Comparison of ENCODE assay signal across 8 cellular contexts in genomic region chr2:89959729-89960378, GRCh38.
A peak's percentile ranks its signal among the peaks of the same experiment; 100 is the strongest.
DNase-seq lines count a peak whose midpoint lies in the region; ATAC-seq, FAIRE-seq and TF ChIP-seq lines count a peak whose summit lies in the region.
"Not testable (repeated sequence)": the region's sequence is repeated elsewhere in the genome, so short reads cannot be mapped to it uniquely, and the experiment has no call there.

No MANE protein-coding gene starts in this region.

- H3K27me3 Mint-ChIP-seq in activated B cell treated with CpG ODN at 0.5 μM for 24 hours; naive B cell; stimulated activated naive B cell treated with anti-CD40 and anti-IgM and Interleukin-4, amounts not matched to agents 10 μg/mL and 1 μg/mL and 100 μg/mL, for 72 hours: not testable (repeated sequence)

- intact Hi-C loops in OCI-LY7 (cut with micrococcal nuclease; ENCODE audit: unreplicated experiment); activated B cell treated with CpG ODN at 0.5 μM for 24 hours (cut with micrococcal nuclease); kidney (cut with DNase I): not testable (repeated sequence)

- POLR2A ChIA-PET in OCI-LY7 (lab: Charles Lee); activated B cell treated with CpG ODN at 0.5 μM for 24 hours (lab: Charles Lee): not testable (repeated sequence)

- H3K4me1 Mint-ChIP-seq in activated B cell treated with CpG ODN at 0.5 μM for 24 hours; naive B cell; stimulated activated naive B cell treated with anti-CD40 and anti-IgM and Interleukin-4, amounts not matched to agents 10 μg/mL and 1 μg/mL and 100 μg/mL, for 72 hours: not testable (repeated sequence)

- H3K9ac ChIP-seq in BLaER1; kidney (ENCODE audit: low read length in 2 of 2): not testable (repeated sequence)

- not testable (repeated sequence) for H3K4me3 ChIP-seq in BLaER1; OCI-LY7 (ENCODE audit: low read depth, low read length, poor library complexity, severe bottlenecking); kidney (ENCODE audit: low read length in 2 of 2)

- not testable (repeated sequence) for H3K9me3 ChIP-seq in BLaER1; OCI-LY7 (ENCODE audit: low read length); kidney (ENCODE audit: control insufficient read depth in 1 of 2, low read length in 2 of 2)

- H3K4me1 ChIP-seq in BLaER1; OCI-LY7 (ENCODE audit: insufficient read depth, low read length, poor library complexity, severe bottlenecking); kidney (ENCODE audit: control insufficient read depth in 1 of 2, insufficient read depth in 1 of 2, low read depth in 1 of 2, low read length in 2 of 2): not testable (repeated sequence)

- DNase-seq in GM12891 (ENCODE audit: insufficient read length, low spot score); OCI-LY7 (ENCODE audit: low spot score); activated B cell treated with CpG ODN at 0.5 μM for 24 hours; kidney; naive B cell; stimulated activated naive B cell treated with anti-CD40 and anti-IgM and Interleukin-4, amounts not matched to agents 10 μg/mL and 1 μg/mL and 100 μg/mL, for 72 hours: not testable (repeated sequence)

- H3K4me3 Mint-ChIP-seq in activated B cell treated with CpG ODN at 0.5 μM for 24 hours; naive B cell; stimulated activated naive B cell treated with anti-CD40 and anti-IgM and Interleukin-4, amounts not matched to agents 10 μg/mL and 1 μg/mL and 100 μg/mL, for 72 hours: not testable (repeated sequence)

- H3K36me3 Mint-ChIP-seq in activated B cell treated with CpG ODN at 0.5 μM for 24 hours (ENCODE audit: low read depth); naive B cell; stimulated activated naive B cell treated with anti-CD40 and anti-IgM and Interleukin-4, amounts not matched to agents 10 μg/mL and 1 μg/mL and 100 μg/mL, for 72 hours: not testable (repeated sequence)

- not testable (repeated sequence) for H4K20me1 ChIP-seq in BLaER1; OCI-LY7 (ENCODE audit: insufficient read depth, low read length)

- H3K27me3 ChIP-seq in BLaER1, result not testable (repeated sequence)

- not testable (repeated sequence) for H3K27ac ChIP-seq in BLaER1; OCI-LY7 (ENCODE audit: low read depth, low read length, poor library complexity, severe bottlenecking); kidney (ENCODE audit: low read depth in 2 of 2, low read length in 2 of 2)

- H3K4me2 ChIP-seq in BLaER1 (peak overlapping the region; percentile 55), OCI-LY7 (ENCODE audit: low read length) (peak overlapping the region; percentile 39; the same call in 1 of the 2 replicates)

- H3K27ac Mint-ChIP-seq in activated B cell treated with CpG ODN at 0.5 μM for 24 hours; naive B cell; stimulated activated naive B cell treated with anti-CD40 and anti-IgM and Interleukin-4, amounts not matched to agents 10 μg/mL and 1 μg/mL and 100 μg/mL, for 72 hours: not testable (repeated sequence)

- not testable (repeated sequence) for BruUV-seq in OCI-LY7 (replicated peaks; lab: Mats Ljungman, UMichigan)

- H3K9me3 Mint-ChIP-seq in activated B cell treated with CpG ODN at 0.5 μM for 24 hours; naive B cell; stimulated activated naive B cell treated with anti-CD40 and anti-IgM and Interleukin-4, amounts not matched to agents 10 μg/mL and 1 μg/mL and 100 μg/mL, for 72 hours: not testable (repeated sequence)

- not testable (repeated sequence) for TF ChIP-seq POLR2A in GM12891 (IDR thresholded peaks at IDR 0.05; ENCODE audit: low read depth, low read length)

- CTCF ChIA-PET in OCI-LY7 (lab: Charles Lee; ENCODE audit: unreplicated experiment); activated B cell treated with CpG ODN at 0.5 μM for 24 hours (lab: Charles Lee): not testable (repeated sequence)

- ATAC-seq in HG02759 (IDR thresholded peaks at IDR 0.05; ENCODE audit: unreplicated experiment) (peak; percentile 42), activated B cell treated with CpG ODN at 0.5 μM for 24 hours (ENCODE audit: low read depth) (peak; percentile 87), naive B cell (ENCODE audit: low read depth in 2 of 2) (peak; percentile 73 to 74)
- peak; percentile 70 to 72 for ATAC-seq in stimulated activated naive B cell treated with anti-CD40 and anti-IgM and Interleukin-4, amounts not matched to agents 10 μg/mL and 1 μg/mL and 100 μg/mL, for 72 hours (replicated peaks)

- not testable (repeated sequence) for H3K79me2 ChIP-seq in OCI-LY7 (ENCODE audit: insufficient read depth, low read depth, low read length)

- FAIRE-seq in GM12891 (lab: Jason Lieb, UNC) (peak; percentile 69), kidney (lab: Jason Lieb, UNC) (peak; percentile 54)

- not testable (repeated sequence) for H3K9me2 ChIP-seq in OCI-LY7 (ENCODE audit: insufficient read depth, low read length)

- H3K36me3 ChIP-seq in BLaER1; OCI-LY7 (ENCODE audit: insufficient read depth, low read length); kidney (ENCODE audit: control insufficient read depth in 1 of 2, insufficient read depth in 2 of 2, low read length in 2 of 2): not testable (repeated sequence)

- H2AFZ ChIP-seq in OCI-LY7 (ENCODE audit: low read length), result not testable (repeated sequence)

- TF ChIP-seq CTCF in OCI-LY7 (conservative IDR thresholded peaks at IDR 0.05; ENCODE audit: low read length); activated B cell treated with CpG ODN at 0.5 μM for 24 hours (IDR thresholded peaks at IDR 0.05); kidney (IDR thresholded peaks at IDR 0.05; ENCODE audit: borderline replicate concordance, extremely low read depth, insufficient read depth): not testable (repeated sequence)
